9 cellular contexts compared by ENCODE assay signal in genomic region chr11:48020092-48020755, GRCh38. TPM values are rescaled to one million over a fixed set of nuclear protein-coding genes. Genes with fewer than 3 reads are reported as not detected.
DNase-seq lines count a peak whose midpoint lies in the region; ATAC-seq, FAIRE-seq and TF ChIP-seq lines count a peak whose summit lies in the region.
"Had no signal": no experiment of that assay in that cellular context is flagged by ENCODE, and none has a peak within 500 bp of the region (broad histone marks: within the 10 kb centered on the region; RNA-seq: fewer than 3 reads in every experiment).

No MANE protein-coding gene starts in this region.

- H3K27me3 ChIP-seq in liver (ENCODE audit: control insufficient read depth in 4 of 4, insufficient read depth in 4 of 4, low read length in 3 of 4), result no peaks in the 10 kb centered on the region
- no peaks in the 10 kb centered on the region for H3K27me3 ChIP-seq in HepG2 (ENCODE audit: control insufficient read depth in 1 of 2, insufficient read depth in 2 of 2, low read length in 2 of 2)
- no peaks in the 10 kb centered on the region for H3K27me3 ChIP-seq in ovary

- H3K4me3 ChIP-seq in liver (ENCODE audit: low read depth in 1 of 3, low read length in 3 of 3), result no peak overlapping the region
- no peak overlapping the region for H3K4me3 ChIP-seq in HepG2 (replicated peaks in 1 of 3; ENCODE audit: insufficient read depth in 1 of 3, low read depth in 2 of 3, low read length in 3 of 3)
- H3K4me3 ChIP-seq in ovary, result no peak overlapping the region
- H3K4me3 ChIP-seq: SK-N-MC had no signal

- FAIRE-seq in HepG2 (lab: Jason Lieb, UNC), result no peak

- H3K79me2 ChIP-seq in HepG2 (ENCODE audit: insufficient read depth, low read length), result no peaks in the 10 kb centered on the region

- no peak for TF ChIP-seq EP300 in HepG2 (IDR thresholded peaks at IDR 0.05; ENCODE audit: low read depth in 2 of 2, low read length in 2 of 2)
- no peak for TF ChIP-seq EP300 in HepG2 (CRISPR knock-in tag; IDR thresholded peaks at IDR 0.05; ENCODE audit: borderline replicate concordance)
- no peak for TF ChIP-seq EP300 in ovary (IDR thresholded peaks at IDR 0.05)

- H3K9ac ChIP-seq in liver (ENCODE audit: low read depth in 1 of 2, low read length in 2 of 2) (no peak overlapping the region), HepG2 (ENCODE audit: insufficient read depth, low read depth, low read length) (no peak overlapping the region)

- POLR2A ChIA-PET in HepG2 (lab: Yijun Ruan, JAX), result no interaction called here

- CTCF ChIA-PET in HepG2 (lab: Yijun Ruan, JAX; ENCODE audit: low intra/inter-chr PET ratio, low total read pairs), result no interaction called here

- H3K9me3 ChIP-seq in liver (ENCODE audit: control insufficient read depth in 4 of 4, low read length in 3 of 4), result no peaks in the 10 kb centered on the region
- no peaks in the 10 kb centered on the region for H3K9me3 ChIP-seq in HepG2 (ENCODE audit: low read length)
- H3K9me3 ChIP-seq in ovary, result no peaks in the 10 kb centered on the region

- H2AFZ ChIP-seq in HepG2 (ENCODE audit: low read length), result no peak overlapping the region

- TF ChIP-seq POLR2A in HepG2 (IDR thresholded peaks at IDR 0.05; ENCODE audit: insufficient read depth in 1 of 2, low read depth in 2 of 2, low read length in 2 of 2) (no peak), ovary (IDR thresholded peaks at IDR 0.05) (no peak)

- DNase-seq in HepG2 (ENCODE audit: low spot score), result no peak
- no peak for DNase-seq in sciatic nerve (ENCODE audit: low spot score)
- no peak for DNase-seq in Ammon's horn (ENCODE audit: low spot score)
- no peak for DNase-seq in medulla oblongata (ENCODE audit: extremely low spot score)
- no peak for DNase-seq in ovary

- no TSS peak for BruUV-seq in HepG2 (replicated peaks; lab: Mats Ljungman, UMichigan)

- H4K20me1 ChIP-seq in HepG2 (ENCODE audit: insufficient read depth, low read length), result no peaks in the 10 kb centered on the region

- ATAC-seq in HepG2 (no peak), HG03442 (IDR thresholded peaks at IDR 0.05; ENCODE audit: unreplicated experiment) (peak; percentile 64), sciatic nerve (peak; percentile 46)
- ATAC-seq in activated T-helper 17 cell treated with anti-CD3 and anti-CD28 coated beads, Interleukin-2, amount 50 U/mL, for 72 hours (replicated peaks), result peak; percentile 65

- H3K9me3 Mint-ChIP-seq in activated T-helper 17 cell treated with anti-CD3 and anti-CD28 coated beads, Interleukin-2, amount 50 U/mL, for 72 hours, result no peaks in the 10 kb centered on the region

- H3K4me1 ChIP-seq in liver (ENCODE audit: control insufficient read depth in 4 of 4, insufficient read depth in 4 of 4, low read length in 3 of 4) (peaks cover 0 to 27% (median 10%) of the 10 kb centered on the region in 4 donors), HepG2 (ENCODE audit: insufficient read depth, low read length) (no peaks in the 10 kb centered on the region), ovary (ENCODE audit: insufficient read depth) (no peaks in the 10 kb centered on the region)

- TF ChIP-seq RAD21 in liver (IDR thresholded peaks at IDR 0.05) (peak in 1 of 2 donors; percentile 26), HepG2 (CRISPR knock-in tag; IDR thresholded peaks at IDR 0.05) (no peak)

- 81% methylated on average over 17 of the region's 17 CpGs for WGBS in liver
- 90% methylated on average over 16 of the region's 17 CpGs for WGBS in HepG2 (ENCODE audit: low lambda C conversion rate)
- WGBS in ovary, 3 donors, result 94 to 95% (median 95%) methylated on average over 17 of the region's 17 CpGs

- H3K4me2 ChIP-seq in HepG2 (ENCODE audit: low read depth, low read length), result no peak overlapping the region

- no peaks in the 10 kb centered on the region for H3K27me3 Mint-ChIP-seq in activated T-helper 17 cell treated with anti-CD3 and anti-CD28 coated beads, Interleukin-2, amount 50 U/mL, for 72 hours

- peak overlapping the region; percentile 84 for H3K27ac Mint-ChIP-seq in activated T-helper 17 cell treated with anti-CD3 and anti-CD28 coated beads, Interleukin-2, amount 50 U/mL, for 72 hours

- no peak for TF ChIP-seq CTCF in liver (IDR thresholded peaks at IDR 0.05; ENCODE audit: low read depth, low read length, missing input control)
- TF ChIP-seq CTCF in HepG2 (CRISPR knock-in tag; IDR thresholded peaks at IDR 0.05), result no peak
- TF ChIP-seq CTCF in ovary (IDR thresholded peaks at IDR 0.05), result no peak

- peak overlapping the region; percentile 64 for H3K4me3 Mint-ChIP-seq in activated T-helper 17 cell treated with anti-CD3 and anti-CD28 coated beads, Interleukin-2, amount 50 U/mL, for 72 hours

- intact Hi-C loops in HepG2 (cut with micrococcal nuclease; ENCODE audit: unreplicated experiment), result no loop called here
- intact Hi-C loops in sciatic nerve (cut with DNase I), result no loop called here
- intact Hi-C loops in ovary (cut with DNase I), result no loop called here

- peaks cover 49% of the 10 kb centered on the region for H3K36me3 Mint-ChIP-seq in activated T-helper 17 cell treated with anti-CD3 and anti-CD28 coated beads, Interleukin-2, amount 50 U/mL, for 72 hours (ENCODE audit: low read depth)

- in situ Hi-C loops in HepG2 (cut with HindIII; ENCODE audit: extremely low pct_ligation_motif_present, low pct_unique_long_range_greater_than_20kb), result no loop called here

- peak overlapping the region; percentile 2 to 15 for H3K27ac ChIP-seq in liver (ENCODE audit: low read depth in 1 of 2, low read length in 2 of 2)
- no peak overlapping the region for H3K27ac ChIP-seq in HepG2 (ENCODE audit: extremely low read length, insufficient read depth, low read length)
- no peak overlapping the region for H3K27ac ChIP-seq in ovary
- H3K27ac ChIP-seq: SK-N-MC had no signal

- H3K4me1 Mint-ChIP-seq in activated T-helper 17 cell treated with anti-CD3 and anti-CD28 coated beads, Interleukin-2, amount 50 U/mL, for 72 hours, result peaks cover 60% of the 10 kb centered on the region

- no peaks in the 10 kb centered on the region for H3K36me3 ChIP-seq in liver (ENCODE audit: control insufficient read depth in 4 of 4, insufficient read depth in 3 of 4, low read depth in 1 of 4, low read length in 3 of 4)
- no peaks in the 10 kb centered on the region for H3K36me3 ChIP-seq in HepG2 (replicated peaks in 1 of 2; ENCODE audit: control insufficient read depth in 1 of 2, insufficient read depth in 2 of 2, low read length in 2 of 2)
- H3K36me3 ChIP-seq in ovary, result no peaks in the 10 kb centered on the region

TF ChIP-seq in liver, 16 proteins besides CTCF, POLR2A, EP300 and RAD21:
- TF ChIP-seq RXRA (IDR thresholded peaks at IDR 0.05), result no peak
- no peak for TF ChIP-seq EGR1 (IDR thresholded peaks at IDR 0.05; ENCODE audit: low read depth in 2 of 2)
- no peak for TF ChIP-seq FOXA2 (IDR thresholded peaks at IDR 0.05)
- no peak for TF ChIP-seq JUND (IDR thresholded peaks at IDR 0.05)
- no peak for TF ChIP-seq TAF1 (conservative IDR thresholded peaks at IDR 0.05)
- no peak for TF ChIP-seq HNF4G (IDR thresholded peaks at IDR 0.05)

TF ChIP-seq in HepG2, 621 proteins besides CTCF, POLR2A, EP300 and RAD21 (continues in another document):
- TF ChIP-seq MAFG (CRISPR knock-in tag; IDR thresholded peaks at IDR 0.05), result no peak
- TF ChIP-seq, protein P1, sequence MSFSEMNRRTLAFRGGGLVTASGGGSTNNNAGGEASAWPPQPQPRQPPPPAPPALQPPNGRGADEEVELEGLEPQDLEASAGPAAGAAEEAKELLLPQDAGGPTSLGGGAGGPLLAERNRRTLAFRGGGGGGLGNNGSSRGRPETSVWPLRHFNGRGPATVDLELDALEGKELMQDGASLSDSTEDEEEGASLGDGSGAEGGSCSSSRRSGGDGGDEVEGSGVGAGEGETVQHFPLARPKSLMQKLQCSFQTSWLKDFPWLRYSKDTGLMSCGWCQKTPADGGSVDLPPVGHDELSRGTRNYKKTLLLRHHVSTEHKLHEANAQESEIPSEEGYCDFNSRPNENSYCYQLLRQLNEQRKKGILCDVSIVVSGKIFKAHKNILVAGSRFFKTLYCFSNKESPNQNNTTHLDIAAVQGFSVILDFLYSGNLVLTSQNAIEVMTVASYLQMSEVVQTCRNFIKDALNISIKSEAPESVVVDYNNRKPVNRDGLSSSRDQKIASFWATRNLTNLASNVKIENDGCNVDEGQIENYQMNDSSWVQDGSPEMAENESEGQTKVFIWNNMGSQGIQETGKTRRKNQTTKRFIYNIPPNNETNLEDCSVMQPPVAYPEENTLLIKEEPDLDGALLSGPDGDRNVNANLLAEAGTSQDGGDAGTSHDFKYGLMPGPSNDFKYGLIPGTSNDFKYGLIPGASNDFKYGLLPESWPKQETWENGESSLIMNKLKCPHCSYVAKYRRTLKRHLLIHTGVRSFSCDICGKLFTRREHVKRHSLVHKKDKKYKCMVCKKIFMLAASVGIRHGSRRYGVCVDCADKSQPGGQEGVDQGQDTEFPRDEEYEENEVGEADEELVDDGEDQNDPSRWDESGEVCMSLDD (CRISPR knock-in tag; IDR thresholded peaks at IDR 0.05; ENCODE audit: borderline replicate concordance), result no peak

RNA-seq across cellular contexts. Expression of gene PTPRJ, which starts 39.9 kb away (rescaled TPM):
- total RNA-seq in liver (10 to 100 TPM; 23.3 to 24.7 TPM), HepG2 (2016; rRNA removed; fragmentation: Illumina TruSeq; extraction: Trizol) (0.95 and 1.0 TPM in 2 replicates), sciatic nerve (35.1 TPM), ovary (10 to 100 TPM in 1 of 7 donors, 1 to 10 TPM in 6; 3.3 to 16.1 (median 5.5) TPM)
- polyA plus RNA-seq in liver (1 to 10 TPM; 4.1 to 5.8 TPM), HepG2 (2011; rRNA removed) (1.2 and 1.5 TPM in 2 replicates), ovary (1 to 10 TPM; 1.6 to 6.0 TPM)
- total RNA-seq in HepG2 (2016; cell fraction: cytosol; rRNA removed; fragmentation: Illumina TruSeq; extraction: Trizol; ENCODE audit: low read depth), result 0.61 and 0.79 TPM in 2 replicates
- total RNA-seq in HepG2 (2016; cell fraction: insoluble cytoplasmic fraction; rRNA removed; fragmentation: Illumina TruSeq; extraction: Trizol), result 0.89 and 1.4 TPM in 2 replicates
- 0.79 and 1.2 TPM in 2 replicates for total RNA-seq in HepG2 (2016; cell fraction: membrane; rRNA removed; fragmentation: Illumina TruSeq; extraction: Trizol)
- total RNA-seq in HepG2 (2016; cell fraction: nucleus; rRNA removed; fragmentation: Illumina TruSeq; extraction: Trizol), result 1.9 TPM in 2 replicates
- polyA plus RNA-seq in HepG2 (2011; cell fraction: cytosol; rRNA removed), result 1.1 and 1.5 TPM in 2 replicates
- polyA plus RNA-seq in HepG2 (2011; cell fraction: nucleus; rRNA removed), result 1.1 and 1.8 TPM in 2 replicates
- 2.1 and 2.2 TPM in 2 replicates for polyA plus RNA-seq in HepG2 (2012)
- 0.49 and 0.50 TPM in 2 replicates for polyA plus RNA-seq in HepG2 (2016; cell fraction: cytosol; fragmentation: Illumina TruSeq; extraction: Trizol; ENCODE audit: low read depth)
- 0.56 and 0.70 TPM in 2 replicates for polyA plus RNA-seq in HepG2 (2016; cell fraction: insoluble cytoplasmic fraction; fragmentation: Illumina TruSeq; extraction: Trizol; ENCODE audit: low read depth)
- polyA plus RNA-seq in HepG2 (2016; cell fraction: membrane; fragmentation: Illumina TruSeq; extraction: Trizol; ENCODE audit: low read depth), result 0.86 and 1.2 TPM in 2 replicates
- polyA plus RNA-seq in HepG2 (2016; cell fraction: nucleus; fragmentation: Illumina TruSeq; extraction: Trizol; ENCODE audit: insufficient read depth, low read depth), result 2.0 TPM in 2 replicates
- polyA minus RNA-seq in HepG2 (2011; rRNA and poly(A)+ RNA removed; ENCODE audit: low replicate concordance), result 1.9 and 21.7 TPM in 2 replicates
- 2.8 and 3.1 TPM in 2 replicates for polyA minus RNA-seq in HepG2 (2011; cell fraction: cytosol; rRNA and poly(A)+ RNA removed)
- polyA minus RNA-seq in HepG2 (2011; cell fraction: nucleus; rRNA and poly(A)+ RNA removed), result 2.7 and 3.6 TPM in 2 replicates
- 10 to 100 TPM; 36.1 to 52.8 TPM for total RNA-seq in activated T-helper 17 cell treated with anti-CD3 and anti-CD28 coated beads, Interleukin-2, amount 50 U/mL, for 72 hours

Comparison
In these comparisons a context has a peak if more than half of its experiments do, and no peak if none do; other contexts are left out.
1. H3K27ac ChIP-seq: peak in liver (2 of 2); none in HepG2 (single experiment) and ovary (0 of 2).